Comparison of ENCODE assay signal across 21 cellular contexts in the genomic region with DNA sequence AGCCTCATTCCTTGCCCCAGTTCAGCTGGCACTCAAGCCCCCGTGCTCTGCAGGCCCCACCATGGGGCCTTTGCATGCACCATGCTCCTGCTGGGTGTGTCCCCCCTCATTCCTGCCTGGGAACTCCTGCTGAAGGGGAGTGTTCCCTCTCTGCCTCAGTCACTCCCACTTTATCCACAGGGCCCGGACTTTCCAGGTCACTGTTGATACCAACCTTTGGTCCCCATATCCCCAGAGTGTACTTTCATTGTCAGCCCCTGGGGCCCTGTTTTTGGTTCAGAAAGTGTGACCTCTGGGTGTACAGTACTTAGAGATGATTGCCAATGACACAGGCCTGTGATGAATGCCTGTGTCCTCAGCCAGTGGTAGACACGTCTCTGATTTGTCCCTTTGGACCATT. TPM values are rescaled to one million over a fixed set of nuclear protein-coding genes. Genes with fewer than 3 reads are reported as not detected.
A peak's percentile ranks its signal among the peaks of the same experiment; 100 is the strongest.
DNase-seq lines count a peak whose midpoint lies in the region; ATAC-seq and TF ChIP-seq lines count a peak whose summit lies in the region.
"Had no signal": no experiment of that assay in that cellular context is flagged by ENCODE, and none has a peak within 500 bp of the region (broad histone marks: within the 10 kb centered on the region; RNA-seq: fewer than 3 reads in every experiment).

No MANE protein-coding gene starts in this region.

- peaks cover 15% of the 10 kb centered on the region for H3K36me3 Mint-ChIP-seq in CD4-positive, CD25-positive, alpha-beta regulatory T cell
- peaks cover 37% of the 10 kb centered on the region for H3K36me3 Mint-ChIP-seq in CD8-positive, alpha-beta T cell
- H3K36me3 Mint-ChIP-seq in central memory CD8-positive, alpha-beta T cell (ENCODE audit: insufficient read depth) = peaks cover 13% of the 10 kb centered on the region
- H3K36me3 Mint-ChIP-seq in naive thymus-derived CD8-positive, alpha-beta T cell = peaks cover 0 to 21% (median 6%) of the 10 kb centered on the region in 3 donors

- CTCF ChIA-PET in CD8-positive, alpha-beta T cell (lab: Charles Lee) = no interaction called here

- POLR2A ChIA-PET in CD8-positive, alpha-beta T cell (lab: Charles Lee) = no interaction called here
- POLR2A ChIA-PET in naive thymus-derived CD8-positive, alpha-beta T cell (lab: Charles Lee) = no interaction called here

- H3K27me3 ChIP-seq in CD4-positive, CD25-positive, alpha-beta regulatory T cell (ENCODE audit: control insufficient read depth, insufficient read depth, low read length) = no peaks in the 10 kb centered on the region
- H3K27me3 ChIP-seq in CD8-positive, alpha-beta T cell (ENCODE audit: insufficient read depth, low read length) = no peaks in the 10 kb centered on the region
- H3K27me3 ChIP-seq: thyroid gland had no signal

- H3K4me1 Mint-ChIP-seq in CD4-positive, CD25-positive, alpha-beta regulatory T cell = peaks cover 32 to 60% (median 46%) of the 10 kb centered on the region in 4 donors
- peaks cover 57% of the 10 kb centered on the region for H3K4me1 Mint-ChIP-seq in CD8-positive, alpha-beta T cell (ENCODE audit: low read depth)
- peaks cover 72% of the 10 kb centered on the region for H3K4me1 Mint-ChIP-seq in central memory CD8-positive, alpha-beta T cell
- peaks cover 36 to 60% (median 55%) of the 10 kb centered on the region in 4 donors for H3K4me1 Mint-ChIP-seq in naive thymus-derived CD8-positive, alpha-beta T cell

- peak overlapping the region in 2 of 3 donors; percentile 87 to 92 for H3K27ac Mint-ChIP-seq in CD4-positive, CD25-positive, alpha-beta regulatory T cell
- H3K27ac Mint-ChIP-seq in CD8-positive, alpha-beta T cell = peak overlapping the region; percentile 89
- H3K27ac Mint-ChIP-seq in central memory CD8-positive, alpha-beta T cell (ENCODE audit: low read depth) = peak overlapping the region; percentile 89
- H3K27ac Mint-ChIP-seq in naive thymus-derived CD8-positive, alpha-beta T cell = peak overlapping the region in 9 of 10 donors; percentile 33 to 91 (median 80)

- H3K4me1 ChIP-seq in CD4-positive, CD25-positive, alpha-beta regulatory T cell (ENCODE audit: control insufficient read depth, insufficient read depth, low read length, poor library complexity, severe bottlenecking) = peaks cover 37% of the 10 kb centered on the region
- peaks cover 30% of the 10 kb centered on the region for H3K4me1 ChIP-seq in CD8-positive, alpha-beta T cell (ENCODE audit: insufficient read depth, low read length)

- peak overlapping the region; percentile 90 to 100 (median 94) for H3K4me3 Mint-ChIP-seq in CD4-positive, CD25-positive, alpha-beta regulatory T cell
- peak overlapping the region; percentile 97 for H3K4me3 Mint-ChIP-seq in CD8-positive, alpha-beta T cell
- H3K4me3 Mint-ChIP-seq in central memory CD8-positive, alpha-beta T cell = peak overlapping the region; percentile 90
- H3K4me3 Mint-ChIP-seq in naive thymus-derived CD8-positive, alpha-beta T cell = peak overlapping the region in 5 of 10 donors; percentile 20 to 98 (median 22)

- H3K27me3 Mint-ChIP-seq in CD4-positive, CD25-positive, alpha-beta regulatory T cell = no peaks in the 10 kb centered on the region
- H3K27me3 Mint-ChIP-seq in CD8-positive, alpha-beta T cell (ENCODE audit: low read depth) = no peaks in the 10 kb centered on the region
- no peaks in the 10 kb centered on the region for H3K27me3 Mint-ChIP-seq in central memory CD8-positive, alpha-beta T cell
- no peaks in the 10 kb centered on the region for H3K27me3 Mint-ChIP-seq in naive thymus-derived CD8-positive, alpha-beta T cell

- no peaks in the 10 kb centered on the region for H3K9me3 Mint-ChIP-seq in CD4-positive, CD25-positive, alpha-beta regulatory T cell
- no peaks in the 10 kb centered on the region for H3K9me3 Mint-ChIP-seq in CD8-positive, alpha-beta T cell
- no peaks in the 10 kb centered on the region for H3K9me3 Mint-ChIP-seq in central memory CD8-positive, alpha-beta T cell
- H3K9me3 Mint-ChIP-seq in naive thymus-derived CD8-positive, alpha-beta T cell = no peaks in the 10 kb centered on the region

- DNase-seq in CD4-positive, CD25-positive, alpha-beta regulatory T cell = no peak
- DNase-seq in CD8-positive, alpha-beta T cell = no peak
- DNase-seq in central memory CD8-positive, alpha-beta T cell (ENCODE audit: low spot score in 2 of 2) = no peak
- DNase-seq in naive thymus-derived CD8-positive, alpha-beta T cell = peak in 1 of 10 donors; percentile 22
- DNase-seq in activated CD4-positive, CD25-positive, alpha-beta regulatory T cell (lab: John Stamatoyannopoulos, UW) = no peak
- no peak for DNase-seq in NCI-H2196 treated with DMSO at 0.1 percent for 48 hours (lab: John Stamatoyannopoulos, UW; ENCODE audit: unreplicated experiment)
- DNase-seq: activated CD8-positive, alpha-beta memory T cell treated with anti-CD3 and anti-CD28 coated beads, Interleukin-2, amount 50 U/mL, for 48 hours; AML-193; amniotic stem cell; caudate nucleus; NCI-H446; NK-92 treated with Interleukin-12 subunit alpha and Interleukin-12 subunit beta, amount 100 ng/mL, for 24 hours; stimulated activated CD4-positive, alpha-beta T cell treated with anti-CD3 and anti-CD28 coated beads, Interleukin-4, amount 100 ng/mL, for 4 hours; stimulated activated CD8-positive, alpha-beta memory T cell treated with anti-CD3 and anti-CD28 coated beads, Interleukin-4, amount 100 ng/mL, for 48 hours; thyroid gland; WERI-Rb-1 had no signal

- no peak for ATAC-seq in CD4-positive, CD25-positive, alpha-beta regulatory T cell (ENCODE audit: low read depth in 2 of 2)
- ATAC-seq in CD8-positive, alpha-beta T cell = no peak
- no peak for ATAC-seq in central memory CD8-positive, alpha-beta T cell (replicated peaks; ENCODE audit: extremely low read depth, poor library complexity, severe bottlenecking)
- ATAC-seq in naive thymus-derived CD8-positive, alpha-beta T cell = no peak
- ATAC-seq in GM18520 (IDR thresholded peaks at IDR 0.05; ENCODE audit: unreplicated experiment) = no peak
- ATAC-seq in HG03565 (IDR thresholded peaks at IDR 0.05; ENCODE audit: unreplicated experiment) = no peak

- peaks cover 18% of the 10 kb centered on the region for H3K36me3 ChIP-seq in CD4-positive, CD25-positive, alpha-beta regulatory T cell (ENCODE audit: control insufficient read depth, insufficient read depth, low read length)
- no peaks in the 10 kb centered on the region for H3K36me3 ChIP-seq in CD8-positive, alpha-beta T cell (ENCODE audit: insufficient read depth, low read length)
- H3K36me3 ChIP-seq: thyroid gland, WERI-Rb-1 had no signal

- no peaks in the 10 kb centered on the region for H3K9me3 ChIP-seq in CD4-positive, CD25-positive, alpha-beta regulatory T cell (ENCODE audit: control insufficient read depth in 2 of 2, low read length in 2 of 2)
- H3K9me3 ChIP-seq in CD8-positive, alpha-beta T cell (ENCODE audit: low read length) = no peaks in the 10 kb centered on the region
- H3K9me3 ChIP-seq: thyroid gland had no signal

- intact Hi-C loops in CD8-positive, alpha-beta T cell (cut with DNase I, micrococcal nuclease) = no loop called here

- no peak overlapping the region for H3K27ac ChIP-seq in CD4-positive, CD25-positive, alpha-beta regulatory T cell (ENCODE audit: insufficient read depth, low read length, poor library complexity, severe bottlenecking)
- no peak overlapping the region for H3K27ac ChIP-seq in CD8-positive, alpha-beta T cell (ENCODE audit: low read depth, low read length)
- H3K27ac ChIP-seq: parathyroid adenoma, thyroid gland, WERI-Rb-1 had no signal

- peak overlapping the region; percentile 87 for H3K4me3 ChIP-seq in CD4-positive, CD25-positive, alpha-beta regulatory T cell (ENCODE audit: low read depth, low read length)
- H3K4me3 ChIP-seq in CD8-positive, alpha-beta T cell (ENCODE audit: low read depth, low read length) = no peak overlapping the region
- H3K4me3 ChIP-seq: thyroid gland had no signal

- no peak for TF ChIP-seq CTCF in CD8-positive, alpha-beta T cell (IDR thresholded peaks at IDR 0.05)

RNA-seq across cellular contexts. Expression of gene TTC22, which starts 2.9 kb away (rescaled TPM):
- 15.8 TPM for total RNA-seq in CD4-positive, CD25-positive, alpha-beta regulatory T cell
- polyA plus RNA-seq in CD4-positive, CD25-positive, alpha-beta regulatory T cell = 1 to 10 TPM; 3.8 to 6.5 (median 4.8) TPM
- 1 to 10 TPM; 3.1 to 4.2 TPM for total RNA-seq in CD8-positive, alpha-beta T cell
- total RNA-seq in naive thymus-derived CD8-positive, alpha-beta T cell = 10 to 100 TPM; 10.8 to 12.6 TPM
- polyA plus RNA-seq in naive thymus-derived CD8-positive, alpha-beta T cell = 1 to 10 TPM; 1.7 to 3.2 (median 2.9) TPM
- total RNA-seq: fibroblast of villous mesenchyme, G401 had no signal

RNA-seq across cellular contexts. Expression of gene PARS2, which starts 33.9 kb away (rescaled TPM):
- 0.49 TPM for total RNA-seq in CD4-positive, CD25-positive, alpha-beta regulatory T cell
- polyA plus RNA-seq in CD4-positive, CD25-positive, alpha-beta regulatory T cell = 1 to 10 TPM; 2.9 to 5.6 (median 3.6) TPM
- total RNA-seq in CD8-positive, alpha-beta T cell = not detected
- 1 to 10 TPM; 3.2 to 3.3 TPM for total RNA-seq in naive thymus-derived CD8-positive, alpha-beta T cell
- polyA plus RNA-seq in naive thymus-derived CD8-positive, alpha-beta T cell = 1 to 10 TPM; 1.0 to 4.1 (median 2.5) TPM
